Comparison of ENCODE assay signal across 17 cellular contexts in the genomic region with DNA sequence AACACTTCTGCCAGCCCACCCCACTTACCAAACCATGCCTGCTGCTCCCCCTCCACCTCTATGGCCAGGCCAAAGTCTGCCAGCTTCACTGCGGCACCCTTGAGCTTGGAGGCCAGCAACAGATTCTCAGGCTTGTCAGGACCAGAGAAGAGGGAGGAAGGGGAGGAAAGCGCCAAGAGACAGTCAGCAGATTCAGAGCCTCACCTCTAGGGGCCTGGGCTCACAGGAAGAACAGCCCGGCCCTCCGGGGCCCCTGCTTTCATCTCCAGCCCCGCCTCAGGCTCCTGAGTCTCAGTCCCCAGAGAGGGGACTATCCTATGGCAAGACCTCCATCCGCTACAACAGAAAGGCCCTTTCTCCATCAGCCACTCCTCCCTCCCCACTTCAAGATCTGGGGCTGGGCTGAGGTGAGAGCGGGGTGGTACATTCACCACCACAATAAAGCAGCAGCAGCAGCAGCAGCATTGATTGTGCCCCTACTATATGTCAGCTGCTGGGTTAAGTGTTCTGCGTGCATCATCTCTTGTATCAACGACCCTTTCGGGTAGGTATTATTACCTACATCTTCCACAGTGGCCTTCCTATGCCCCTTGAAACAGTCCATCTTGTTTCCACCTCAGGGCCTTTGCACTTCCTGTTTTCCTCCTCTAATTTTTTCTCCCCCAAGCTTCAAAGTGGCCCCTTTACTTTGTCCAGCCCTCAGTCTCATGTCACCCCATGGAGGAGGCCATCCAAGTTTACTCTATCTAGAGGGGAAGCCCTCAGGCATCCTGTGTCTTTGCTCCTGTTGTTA. TPM values are rescaled to one million over a fixed set of nuclear protein-coding genes. Genes with fewer than 3 reads are reported as not detected.
DNase-seq lines count a peak whose midpoint lies in the region; ATAC-seq, FAIRE-seq and TF ChIP-seq lines count a peak whose summit lies in the region.
"Had no signal": no experiment of that assay in that cellular context is flagged by ENCODE, and none has a peak within 500 bp of the region (broad histone marks: within the 10 kb centered on the region; RNA-seq: fewer than 3 reads in every experiment).

No MANE protein-coding gene starts in this region.

- H4K20me1 ChIP-seq in Loucy (ENCODE audit: insufficient read depth, low read length, poor library complexity, severe bottlenecking) (no peaks in the 10 kb centered on the region), H1 (replicated peaks in 1 of 2; ENCODE audit: control insufficient read depth in 1 of 2, insufficient read depth in 2 of 2, low read length in 2 of 2) (no peaks in the 10 kb centered on the region), neural progenitor cell (ENCODE audit: low read depth) (no peaks in the 10 kb centered on the region)

- H3K9ac ChIP-seq in Loucy (ENCODE audit: low read depth, low read length, poor library complexity, severe bottlenecking) (no peak overlapping the region), H1 (replicated peaks in 1 of 4; ENCODE audit: extremely low read depth in 1 of 4, low read depth in 3 of 4, low read length in 3 of 4) (no peak overlapping the region), neural progenitor cell (no peak overlapping the region)

- no peaks in the 10 kb centered on the region for H3K23me2 ChIP-seq in H1 (ENCODE audit: low read depth, low read length)

- no peak overlapping the region for H2AK5ac ChIP-seq in H1 (ENCODE audit: low read depth, low read length)

- H3F3A ChIP-seq in Loucy (ENCODE audit: low read depth) (no peaks in the 10 kb centered on the region), neural progenitor cell (ENCODE audit: low read depth) (peaks cover 10% of the 10 kb centered on the region)

- TF ChIP-seq EP300 in H1 (IDR thresholded peaks at IDR 0.05; ENCODE audit: borderline replicate concordance in 1 of 2, low read depth in 2 of 2, low read length in 2 of 2) = no peak

- H3K4me2 ChIP-seq in Loucy (ENCODE audit: low read depth, low read length, poor library complexity, severe bottlenecking) (no peak overlapping the region), H1 (ENCODE audit: insufficient read depth in 1 of 2, low read depth in 2 of 2, low read length in 2 of 2) (no peak overlapping the region), neural progenitor cell (no peak overlapping the region)
- H3K4me2 ChIP-seq: A549, PC-9 had no signal

- no peak overlapping the region for H2BK120ac ChIP-seq in H1 (replicated peaks; ENCODE audit: low read depth, low read length)

- no peaks in the 10 kb centered on the region for H3K9me2 ChIP-seq in Loucy (replicated peaks; ENCODE audit: low read depth, low read length)

- H3K14ac ChIP-seq in H1 (ENCODE audit: insufficient read length) = no peak overlapping the region

- peak overlapping the region; percentile 83 for H3K27ac Mint-ChIP-seq in neural progenitor cell
- no peak overlapping the region for H3K27ac Mint-ChIP-seq in naive thymus-derived CD8-positive, alpha-beta T cell
- H3K27ac Mint-ChIP-seq: CD4-positive, CD25-positive, alpha-beta regulatory T cell had no signal

- TF ChIP-seq CTCF in Loucy (conservative IDR thresholded peaks at IDR 0.05; ENCODE audit: low read length) (peak; percentile 24; the same call in 1 of the 2 replicates), H1 (IDR thresholded peaks at IDR 0.05; ENCODE audit: control extremely low read depth in 1 of 3, insufficient read depth in 1 of 3, low read depth in 1 of 3, low read length in 3 of 3) (peak; percentile 19 to 33 (median 29); a peak in 3 of 4 replicates), neural progenitor cell (IDR thresholded peaks at IDR 0.05) (no peak)

- TF ChIP-seq POLR2A in H1 (IDR thresholded peaks at IDR 0.05; ENCODE audit: control extremely low read depth in 1 of 2, low read depth in 2 of 2, low read length in 2 of 2) = no peak

- H3K79me2 ChIP-seq in Loucy (ENCODE audit: insufficient read depth, low read length) (no peaks in the 10 kb centered on the region), H1 (ENCODE audit: control insufficient read depth in 1 of 2, insufficient read depth in 2 of 2, low read length in 2 of 2) (no peaks in the 10 kb centered on the region), neural progenitor cell (ENCODE audit: low read depth) (no peaks in the 10 kb centered on the region)

- H3K27me3 ChIP-seq in right cardiac atrium (ENCODE audit: control insufficient read depth, insufficient read depth) (no peaks in the 10 kb centered on the region), Loucy (ENCODE audit: insufficient read depth, low read length, poor library complexity, severe bottlenecking) (no peaks in the 10 kb centered on the region), H1 (replicated peaks in 1 of 4; ENCODE audit: control insufficient read depth in 3 of 4, extremely low read depth in 1 of 4, insufficient read depth in 3 of 4, low read length in 3 of 4) (no peaks in the 10 kb centered on the region; a peak in 2 of 7 replicates), neural progenitor cell (no peaks in the 10 kb centered on the region)

- peak overlapping the region; percentile 11 for H3K4me3 Mint-ChIP-seq in neural progenitor cell
- no peak overlapping the region for H3K4me3 Mint-ChIP-seq in naive thymus-derived CD8-positive, alpha-beta T cell
- H3K4me3 Mint-ChIP-seq: CD4-positive, CD25-positive, alpha-beta regulatory T cell had no signal

- 90% methylated on average over 10 of the region's 10 CpGs for WGBS in right cardiac atrium
- WGBS in H1 (ENCODE audit: extremely low coverage in 1 of 2, insufficient coverage in 1 of 2, insufficient read length in 1 of 2, insufficient replicate concordance in 2 of 2, low coverage in 1 of 2, low lambda C conversion rate in 2 of 2, missing lambda C conversion rate in 1 of 2), 2 experiments = 82% methylated on average over 9 of the region's 10 CpGs; no CpG with 5 or more reads in 1 of the 2 experiments

- no peaks in the 10 kb centered on the region for H3K79me1 ChIP-seq in H1 (ENCODE audit: low read depth, low read length)

- peak in 2 of 3 donors; percentile 28 to 46 for DNase-seq in right cardiac atrium
- no peak for DNase-seq in left ventricle myocardium superior
- no peak for DNase-seq in H1 (ENCODE audit: low read depth in 1 of 2, low spot score in 2 of 2)
- DNase-seq in neural progenitor cell (ENCODE audit: low spot score) = no peak
- no peak for DNase-seq in naive thymus-derived CD8-positive, alpha-beta T cell
- no peak for DNase-seq in activated T-cell treated with anti-CD3 and anti-CD28 coated beads for 4 hours
- DNase-seq in NCI-H524 treated with DMSO at 0.1 percent for 48 hours (lab: John Stamatoyannopoulos, UW) = no peak
- DNase-seq: CD4-positive, CD25-positive, alpha-beta regulatory T cell; DMS53; IMR-90; NCI-H2107; NCI-H748 treated with DMSO at 0.1 percent for 48 hours; PC-9 had no signal

- no peak overlapping the region for H3K4me3 ChIP-seq in right cardiac atrium (ENCODE audit: low read length)
- H3K4me3 ChIP-seq in Loucy (ENCODE audit: low read length, poor library complexity, severe bottlenecking) = no peak overlapping the region
- H3K4me3 ChIP-seq in H1 (ENCODE audit: extremely low read depth in 1 of 4, insufficient read depth in 2 of 4, low read depth in 3 of 4, low read length in 4 of 4) = no peak overlapping the region
- no peak overlapping the region for H3K4me3 ChIP-seq in neural progenitor cell
- H3K4me3 ChIP-seq: A549, HAP-1, PC-9 had no signal

- ATAC-seq in right cardiac atrium (no peak), left ventricle myocardium superior (no peak)
- no peak for ATAC-seq in naive thymus-derived CD8-positive, alpha-beta T cell

- CTCF ChIA-PET in H1 (lab: Charles Lee; ENCODE audit: partially characterized antibody) = interaction anchor here (0.8 to 5.8 kb wide), 11 partner anchors 9 to 134 kb away, joined by 3 to 20 read pairs (median 5); partner anchors contain the start of gene SLC6A7

- no peak overlapping the region for H3K56ac ChIP-seq in H1 (replicated peaks; ENCODE audit: insufficient read length, low read depth, low read length)

- H3K27me3 Mint-ChIP-seq in neural progenitor cell (ENCODE audit: insufficient read depth, low read depth) = peaks cover 9% of the 10 kb centered on the region
- H3K27me3 Mint-ChIP-seq in naive thymus-derived CD8-positive, alpha-beta T cell = peaks cover 0 to 14% (median 2%) of the 10 kb centered on the region in 5 donors
- H3K27me3 Mint-ChIP-seq: CD4-positive, CD25-positive, alpha-beta regulatory T cell had no signal

- H2BK12ac ChIP-seq in H1 (ENCODE audit: low read depth, low read length) = no peak overlapping the region

- no peak overlapping the region for H3K27ac ChIP-seq in right cardiac atrium (ENCODE audit: low read length)
- H3K27ac ChIP-seq in H1 (ENCODE audit: low read depth, low read length) = no peak overlapping the region
- H3K27ac ChIP-seq in neural progenitor cell = no peak overlapping the region
- H3K27ac ChIP-seq: A549, PC-9 had no signal

- H3K4ac ChIP-seq in H1 (replicated peaks; ENCODE audit: insufficient read length, low read depth, low read length) = no peak overlapping the region

- H4K5ac ChIP-seq in H1 (ENCODE audit: insufficient read length, low read depth, low read length) = no peak overlapping the region

- H3K9me3 ChIP-seq in right cardiac atrium (ENCODE audit: control insufficient read depth, low read length) (no peaks in the 10 kb centered on the region), Loucy (ENCODE audit: insufficient read depth, low read depth, low read length) (no peaks in the 10 kb centered on the region), H1 (ENCODE audit: insufficient read depth in 2 of 2, low read depth in 1 of 2, low read length in 1 of 2) (no peaks in the 10 kb centered on the region), neural progenitor cell (ENCODE audit: low read depth) (no peaks in the 10 kb centered on the region)
- H3K9me3 ChIP-seq: A549, HAP-1 had no signal

- peak overlapping the region; percentile 20; the same call in 1 of the 2 replicates for H4K8ac ChIP-seq in H1 (ENCODE audit: extremely low read depth, insufficient read depth, low read length)

- no peak overlapping the region for H2BK20ac ChIP-seq in H1 (ENCODE audit: low read length)

- no peak overlapping the region for H3K23ac ChIP-seq in H1 (ENCODE audit: insufficient read length)

- peaks cover 49% of the 10 kb centered on the region for H3K4me1 Mint-ChIP-seq in neural progenitor cell
- H3K4me1 Mint-ChIP-seq in naive thymus-derived CD8-positive, alpha-beta T cell = peaks cover 0 to 3% (median 0%) of the 10 kb centered on the region in 4 donors
- H3K4me1 Mint-ChIP-seq: CD4-positive, CD25-positive, alpha-beta regulatory T cell had no signal

- POLR2A ChIA-PET in H1 (lab: Charles Lee; ENCODE audit: partially characterized antibody) = interaction anchor here (1.0 kb wide), 1 partner anchor 105 kb away, joined by 3 read pairs; no protein-coding TSS in a partner anchor
- POLR2A ChIA-PET in naive thymus-derived CD8-positive, alpha-beta T cell (lab: Charles Lee) = no interaction called here

- no peaks in the 10 kb centered on the region for H3K4me1 ChIP-seq in right cardiac atrium (ENCODE audit: control insufficient read depth, insufficient read depth, low read length)
- peaks cover 11% of the 10 kb centered on the region for H3K4me1 ChIP-seq in Loucy (ENCODE audit: insufficient read depth, low read length, poor library complexity, severe bottlenecking)
- peaks cover 0 to 3% (median 1%) of the 10 kb centered on the region in 4 experiments; a peak in 3 of 7 replicates for H3K4me1 ChIP-seq in H1 (replicated peaks in 1 of 4; ENCODE audit: control insufficient read depth in 3 of 4, insufficient read depth in 4 of 4, low read length in 3 of 4)
- H3K4me1 ChIP-seq in neural progenitor cell = peaks cover 30% of the 10 kb centered on the region
- H3K4me1 ChIP-seq: A549 had no signal

- no peak overlapping the region for H4K91ac ChIP-seq in H1 (replicated peaks; ENCODE audit: insufficient read length, low read length)

- no peak overlapping the region for H3K18ac ChIP-seq in H1 (ENCODE audit: extremely low read depth, low read length)

- H2AFZ ChIP-seq in Loucy (ENCODE audit: low read length) (no peak overlapping the region; the same call in 1 of the 2 replicates), H1 (ENCODE audit: low read length) (no peak overlapping the region), neural progenitor cell (replicated peaks) (no peak overlapping the region)
- H2AFZ ChIP-seq: PC-9 had no signal

- no peak overlapping the region for H2BK5ac ChIP-seq in H1 (ENCODE audit: low read depth, low read length)

- H2BK15ac ChIP-seq in H1 (ENCODE audit: low read length) = no peak overlapping the region

- no peaks in the 10 kb centered on the region for H3K36me3 ChIP-seq in Loucy (ENCODE audit: insufficient read depth, low read length)
- no peaks in the 10 kb centered on the region for H3K36me3 ChIP-seq in H1 (ENCODE audit: control insufficient read depth in 2 of 4, insufficient read depth in 4 of 4, low read length in 3 of 4)
- H3K36me3 ChIP-seq in neural progenitor cell = no peaks in the 10 kb centered on the region
- H3K36me3 ChIP-seq: HAP-1 had no signal

- 0 out of 4 replicates have a peak, but pooled peaks of 1 of the 2 experiments have one; percentile 7 for TF ChIP-seq RAD21 in H1 (IDR thresholded peaks at IDR 0.05 in 1 of 2, conservative IDR thresholded peaks at IDR 0.05 in 1 of 2; ENCODE audit: low read depth in 2 of 2, low read length in 2 of 2)

- FAIRE-seq in H1 (lab: Jason Lieb, UNC) = no peak
- FAIRE-seq: A549 had no signal

- no peaks in the 10 kb centered on the region for H3K36me3 Mint-ChIP-seq in neural progenitor cell
- peaks cover 0 to 2% (median 0%) of the 10 kb centered on the region in 3 donors for H3K36me3 Mint-ChIP-seq in naive thymus-derived CD8-positive, alpha-beta T cell
- H3K36me3 Mint-ChIP-seq: CD4-positive, CD25-positive, alpha-beta regulatory T cell had no signal

- H3K9me3 Mint-ChIP-seq in neural progenitor cell = no peaks in the 10 kb centered on the region
- peaks cover 0 to 3% (median 0%) of the 10 kb centered on the region in 9 donors for H3K9me3 Mint-ChIP-seq in naive thymus-derived CD8-positive, alpha-beta T cell

- intact Hi-C loops in right cardiac atrium (cut with DNase I) = no loop called here
- intact Hi-C loops in left ventricle myocardium superior (cut with micrococcal nuclease) = no loop called here

RNA-seq across cellular contexts. Expression of gene CAMK2A, which starts 36.0 kb away (rescaled TPM):
- total RNA-seq in right cardiac atrium (10 to 100 TPM in 3 of 4 donors, 1 to 10 TPM in 1; 8.0 to 18.4 (median 14.8) TPM), left ventricle myocardium superior (16.6 TPM), neural progenitor cell (ENCODE audit: low replicate concordance) (0.09 and 0.28 TPM in 2 replicates)
- polyA plus RNA-seq in right cardiac atrium (15.4 TPM), H1 (2011; rRNA removed) (0.16 and 0.20 TPM in 2 replicates)
- total RNA-seq in H1 (2021; fragmentation: NEBNext Ultra II Directional; extraction: Animal tissue kit (Norgen Biotek cat#: 25700)) = 0.23 and 0.28 TPM in 2 replicates
- 0.09 TPM for polyA plus RNA-seq in H1 (2011; cell fraction: cytosol; rRNA removed)
- 0.43 TPM for polyA plus RNA-seq in H1 (2011; cell fraction: nucleus; rRNA removed)
- polyA plus RNA-seq in H1 (2012, experiment 1 of 2) = 0.03 to 0.39 TPM (median 0.32 TPM) in 3 of 4 replicates, not detected in the other
- polyA plus RNA-seq in H1 (2012, experiment 2 of 2) = 0.17 TPM
- polyA plus RNA-seq in H1 (2013, experiment 1 of 2) = 0.12 TPM
- 0.11 TPM for polyA plus RNA-seq in H1 (2013, experiment 2 of 2)
- 0.06 and 0.10 TPM in 2 replicates for polyA minus RNA-seq in H1 (2011; rRNA and poly(A)+ RNA removed)
- not detected for polyA minus RNA-seq in H1 (2011; cell fraction: cytosol; rRNA and poly(A)+ RNA removed)
- not detected for polyA minus RNA-seq in H1 (2011; cell fraction: nucleus; rRNA and poly(A)+ RNA removed)
- not detected for total RNA-seq in naive thymus-derived CD8-positive, alpha-beta T cell
- not detected for polyA plus RNA-seq in naive thymus-derived CD8-positive, alpha-beta T cell
- total RNA-seq: CD4-positive, CD25-positive, alpha-beta regulatory T cell; SK-MEL-5 had no signal
- polyA plus RNA-seq: CD4-positive, CD25-positive, alpha-beta regulatory T cell had no signal

RNA-seq across cellular contexts. Expression of gene ARSI, which starts 49.1 kb away (rescaled TPM):
- total RNA-seq in right cardiac atrium (1 to 10 TPM in 1 of 4 donors, under 1 TPM in 3; 0.49 to 1.1 (median 0.66) TPM), left ventricle myocardium superior (0.25 TPM), neural progenitor cell (ENCODE audit: low replicate concordance) (4.2 and 13.1 TPM in 2 replicates)
- polyA plus RNA-seq in right cardiac atrium (0.25 TPM), H1 (2011; rRNA removed) (6.7 and 8.0 TPM in 2 replicates)
- total RNA-seq in H1 (2021; fragmentation: NEBNext Ultra II Directional; extraction: Animal tissue kit (Norgen Biotek cat#: 25700)) = 4.5 TPM in 2 replicates
- 6.0 TPM for polyA plus RNA-seq in H1 (2011; cell fraction: cytosol; rRNA removed)
- 4.2 TPM for polyA plus RNA-seq in H1 (2011; cell fraction: nucleus; rRNA removed)
- 2.0 to 4.1 TPM (median 3.4 TPM) in 4 replicates for polyA plus RNA-seq in H1 (2012, experiment 1 of 2)
- polyA plus RNA-seq in H1 (2012, experiment 2 of 2) = 3.3 TPM
- polyA plus RNA-seq in H1 (2013, experiment 1 of 2) = 3.5 TPM
- polyA plus RNA-seq in H1 (2013, experiment 2 of 2) = 3.5 TPM
- 2.7 and 5.4 TPM in 2 replicates for polyA minus RNA-seq in H1 (2011; rRNA and poly(A)+ RNA removed)
- 3.7 TPM for polyA minus RNA-seq in H1 (2011; cell fraction: cytosol; rRNA and poly(A)+ RNA removed)
- 5.7 TPM for polyA minus RNA-seq in H1 (2011; cell fraction: nucleus; rRNA and poly(A)+ RNA removed)
- total RNA-seq in naive thymus-derived CD8-positive, alpha-beta T cell = not detected
- not detected for polyA plus RNA-seq in naive thymus-derived CD8-positive, alpha-beta T cell
- total RNA-seq: CD4-positive, CD25-positive, alpha-beta regulatory T cell; SK-MEL-5 had no signal
- polyA plus RNA-seq: CD4-positive, CD25-positive, alpha-beta regulatory T cell had no signal

Comparison
In these comparisons a context has a peak if more than half of its experiments do, and no peak if none do; other contexts are left out.
1. DNase-seq: peak in right cardiac atrium (2 of 3); none in left ventricle myocardium superior (single experiment), H1 (0 of 2), neural progenitor cell (single experiment), naive thymus-derived CD8-positive, alpha-beta T cell (0 of 10), activated T-cell treated with anti-CD3 and anti-CD28 coated beads for 4 hours (single experiment) and NCI-H524 treated with DMSO at 0.1 percent for 48 hours (single experiment).